1 cellular context compared by ENCODE assay signal in genomic region chr2:208800887-208801286, GRCh38.
TF ChIP-seq lines count a peak whose summit lies in the region.
"Not testable (repeated sequence)": the region's sequence is repeated elsewhere in the genome, so short reads cannot be mapped to it uniquely, and the experiment has no call there.

No MANE protein-coding gene starts in this region.

TF ChIP-seq in HepG2, 621 proteins besides CTCF, POLR2A, EP300 and RAD21 (continued from another document):
- TF ChIP-seq ZNF687 (CRISPR knock-in tag; IDR thresholded peaks at IDR 0.05) (peak; percentile 29; the same call in 1 of the 2 replicates), SALL1 (CRISPR knock-in tag; IDR thresholded peaks at IDR 0.05) (peak; percentile 28; the same call in 1 of the 2 replicates), THAP9 (CRISPR knock-in tag; IDR thresholded peaks at IDR 0.05; ENCODE audit: borderline replicate concordance) (0 out of 2 replicates have a peak, but pooled peaks have one; percentile 18), ZNF281 (CRISPR knock-in tag; IDR thresholded peaks at IDR 0.05; ENCODE audit: borderline replicate concordance) (peak; percentile 95), HOXA3 (CRISPR knock-in tag; IDR thresholded peaks at IDR 0.05) (peak; percentile 67), SP5 (CRISPR knock-in tag; IDR thresholded peaks at IDR 0.05; ENCODE audit: borderline replicate concordance, low read depth) (peak; percentile 56; the same call in 1 of the 2 replicates), MTA1 (CRISPR knock-in tag; IDR thresholded peaks at IDR 0.05; ENCODE audit: borderline replicate concordance) (peak; percentile 53; the same call in 1 of the 2 replicates), PHF8 (CRISPR knock-in tag; IDR thresholded peaks at IDR 0.05) (0 out of 2 replicates have a peak, but pooled peaks have one; percentile 21), FOXO1 (CRISPR knock-in tag; IDR thresholded peaks at IDR 0.05) (0 out of 2 replicates have a peak, but pooled peaks have one; percentile 41), SOX13 (CRISPR knock-in tag; conservative IDR thresholded peaks at IDR 0.05 in 1 of 2, IDR thresholded peaks at IDR 0.05 in 1 of 2) (0 out of 4 replicates have a peak, but pooled peaks of 1 of the 2 experiments have one; percentile 25), PAXIP1 (CRISPR knock-in tag; conservative IDR thresholded peaks at IDR 0.05) (0 out of 2 replicates have a peak, but pooled peaks have one; percentile 28), FOXA1 (CRISPR knock-in tag; IDR thresholded peaks at IDR 0.05) (peak; percentile 70), ZNF556 (CRISPR knock-in tag; IDR thresholded peaks at IDR 0.05; ENCODE audit: borderline replicate concordance) (0 out of 2 replicates have a peak, but pooled peaks have one; percentile 42), KAT8 (CRISPR knock-in tag; IDR thresholded peaks at IDR 0.05) (0 out of 2 replicates have a peak, but pooled peaks have one; percentile 23), ARID5B (CRISPR knock-in tag; IDR thresholded peaks at IDR 0.05) (peak; percentile 63; the same call in 1 of the 2 replicates), ZNF678 (CRISPR knock-in tag; IDR thresholded peaks at IDR 0.05) (peak; percentile 50; the same call in 1 of the 2 replicates), YY1 (IDR thresholded peaks at IDR 0.05; ENCODE audit: insufficient read depth, insufficient replicate concordance, low read depth, low read length) (peak; percentile 25), HOMEZ (CRISPR knock-in tag; IDR thresholded peaks at IDR 0.05; ENCODE audit: low read depth) (0 out of 2 replicates have a peak, but pooled peaks have one; percentile 30)
- TF ChIP-seq, protein P1, sequence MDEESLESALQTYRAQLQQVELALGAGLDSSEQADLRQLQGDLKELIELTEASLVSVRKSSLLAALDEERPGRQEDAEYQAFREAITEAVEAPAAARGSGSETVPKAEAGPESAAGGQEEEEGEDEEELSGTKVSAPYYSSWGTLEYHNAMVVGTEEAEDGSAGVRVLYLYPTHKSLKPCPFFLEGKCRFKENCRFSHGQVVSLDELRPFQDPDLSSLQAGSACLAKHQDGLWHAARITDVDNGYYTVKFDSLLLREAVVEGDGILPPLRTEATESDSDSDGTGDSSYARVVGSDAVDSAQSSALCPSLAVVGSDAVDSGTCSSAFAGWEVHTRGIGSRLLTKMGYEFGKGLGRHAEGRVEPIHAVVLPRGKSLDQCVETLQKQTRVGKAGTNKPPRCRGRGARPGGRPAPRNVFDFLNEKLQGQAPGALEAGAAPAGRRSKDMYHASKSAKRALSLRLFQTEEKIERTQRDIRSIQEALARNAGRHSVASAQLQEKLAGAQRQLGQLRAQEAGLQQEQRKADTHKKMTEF (CRISPR knock-in tag; IDR thresholded peaks at IDR 0.05) = peak; percentile 47; the same call in 1 of the 2 replicates
- not testable (repeated sequence) for TF ChIP-seq SOX13, FOXA1 (IDR thresholded peaks at IDR 0.05)
